ENCODE assay signal across 28 cellular contexts in the genomic region with DNA sequence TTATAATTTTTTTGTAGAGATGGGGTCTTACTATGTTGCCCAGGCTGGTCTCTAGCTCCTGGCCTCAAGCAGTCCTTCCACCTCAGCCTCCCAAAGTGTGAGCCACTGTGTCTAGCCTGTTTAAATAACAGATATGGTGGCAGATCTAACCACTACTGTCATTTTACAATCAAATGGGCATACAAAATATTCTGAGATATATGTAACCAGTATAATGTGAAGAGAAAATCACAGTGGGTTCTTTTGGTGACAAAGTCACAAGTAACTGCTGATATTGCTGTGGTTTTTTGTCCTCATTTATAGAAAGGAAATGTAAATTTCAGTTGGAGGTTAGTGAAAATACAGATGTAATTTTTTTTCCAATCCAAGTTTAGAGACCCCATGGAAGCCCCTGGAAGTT. TPM values are rescaled to one million over a fixed set of nuclear protein-coding genes. Genes with fewer than 3 reads are reported as not detected.
DNase-seq lines count a peak whose midpoint lies in the region; ATAC-seq and TF ChIP-seq lines count a peak whose summit lies in the region.
"Had no signal": no experiment of that assay in that cellular context is flagged by ENCODE, and none has a peak within 500 bp of the region (broad histone marks: within the 10 kb centered on the region; RNA-seq: fewer than 3 reads in every experiment).

No MANE protein-coding gene starts in this region.

- H3K9me3 Mint-ChIP-seq in stimulated activated naive CD8-positive, alpha-beta T cell treated with anti-CD3 and anti-CD28 coated beads, Interleukin-15, Interleukin-2, amounts not matched to agents 100 ng/mL and 50 ng/mL, for 24 hours, result peaks cover 6% of the 10 kb centered on the region
- H3K9me3 Mint-ChIP-seq in activated CD8-positive, alpha-beta T cell treated with anti-CD3 and anti-CD28 coated beads for 36 hours, result peaks cover 6% of the 10 kb centered on the region
- peaks cover 0 to 1% (median 0%) of the 10 kb centered on the region in 6 donors for H3K9me3 Mint-ChIP-seq in immature natural killer cell
- H3K9me3 Mint-ChIP-seq: endodermal cell had no signal

- intact Hi-C loops in activated CD8-positive, alpha-beta T cell treated with anti-CD3 and anti-CD28 coated beads for 36 hours (cut with micrococcal nuclease), result loop anchor here (5.0 kb wide), 3 partner anchors 58 to 127 kb away; a partner anchor contains a TSS
- intact Hi-C loops in uterus (cut with DNase I; ENCODE audit: low total_unique reads), result no loop called here
- intact Hi-C loops in ascending aorta (cut with DNase I), result no loop called here

- CTCF ChIA-PET in activated CD8-positive, alpha-beta T cell treated with anti-CD3 and anti-CD28 coated beads for 36 hours (lab: Charles Lee), result interaction anchor here (0.6 to 1.4 kb wide), 4 partner anchors 19 to 158 kb away, joined by 3 to 4 read pairs (median 4); no protein-coding TSS in a partner anchor

- peaks cover 94% of the 10 kb centered on the region for H3K4me1 Mint-ChIP-seq in stimulated activated naive CD8-positive, alpha-beta T cell treated with anti-CD3 and anti-CD28 coated beads, Interleukin-15, Interleukin-2, amounts not matched to agents 100 ng/mL and 50 ng/mL, for 24 hours (ENCODE audit: low read depth)
- H3K4me1 Mint-ChIP-seq in activated CD8-positive, alpha-beta T cell treated with anti-CD3 and anti-CD28 coated beads for 36 hours (ENCODE audit: low read depth), result peaks cover 75% of the 10 kb centered on the region
- H3K4me1 Mint-ChIP-seq in immature natural killer cell, result peaks cover 37 to 39% of the 10 kb centered on the region in 2 donors

- H3K27ac Mint-ChIP-seq in stimulated activated naive CD8-positive, alpha-beta T cell treated with anti-CD3 and anti-CD28 coated beads, Interleukin-15, Interleukin-2, amounts not matched to agents 100 ng/mL and 50 ng/mL, for 24 hours, result peak overlapping the region; percentile 95
- peak overlapping the region; percentile 75 for H3K27ac Mint-ChIP-seq in activated CD8-positive, alpha-beta T cell treated with anti-CD3 and anti-CD28 coated beads for 36 hours
- peak overlapping the region; percentile 29 to 74 (median 42) for H3K27ac Mint-ChIP-seq in immature natural killer cell

- no peaks in the 10 kb centered on the region for H3K27me3 Mint-ChIP-seq in stimulated activated naive CD8-positive, alpha-beta T cell treated with anti-CD3 and anti-CD28 coated beads, Interleukin-15, Interleukin-2, amounts not matched to agents 100 ng/mL and 50 ng/mL, for 24 hours
- no peaks in the 10 kb centered on the region for H3K27me3 Mint-ChIP-seq in activated CD8-positive, alpha-beta T cell treated with anti-CD3 and anti-CD28 coated beads for 36 hours
- peaks cover 0 to 1% (median 0%) of the 10 kb centered on the region in 3 donors for H3K27me3 Mint-ChIP-seq in immature natural killer cell (ENCODE audit: low read depth in 3 of 3)

- H3K4me1 ChIP-seq in uterus (no peaks in the 10 kb centered on the region), ascending aorta (peaks cover 0 to 6% of the 10 kb centered on the region in 2 donors)
- H3K4me1 ChIP-seq: breast epithelium, colonic mucosa had no signal

- POLR2A ChIA-PET in activated CD8-positive, alpha-beta T cell treated with anti-CD3 and anti-CD28 coated beads for 36 hours (lab: Charles Lee), result interaction anchor here (0.6 to 2.2 kb wide), 4 partner anchors 9 to 31 kb away, joined by 3 to 6 read pairs (median 4); no protein-coding TSS in a partner anchor

- H3K4me3 Mint-ChIP-seq in stimulated activated naive CD8-positive, alpha-beta T cell treated with anti-CD3 and anti-CD28 coated beads, Interleukin-15, Interleukin-2, amounts not matched to agents 100 ng/mL and 50 ng/mL, for 24 hours, result peak overlapping the region; percentile 1
- no peak overlapping the region for H3K4me3 Mint-ChIP-seq in activated CD8-positive, alpha-beta T cell treated with anti-CD3 and anti-CD28 coated beads for 36 hours
- H3K4me3 Mint-ChIP-seq in immature natural killer cell, result peak overlapping the region; percentile 4 to 55 (median 15)
- H3K4me3 Mint-ChIP-seq: endodermal cell had no signal

- TF ChIP-seq CTCF in activated CD8-positive, alpha-beta T cell treated with anti-CD3 and anti-CD28 coated beads for 36 hours (IDR thresholded peaks at IDR 0.05), result no peak
- TF ChIP-seq CTCF in uterus (IDR thresholded peaks at IDR 0.05) (no peak), ascending aorta (IDR thresholded peaks at IDR 0.05) (no peak)

- no peak for ATAC-seq in stimulated activated naive CD8-positive, alpha-beta T cell treated with anti-CD3 and anti-CD28 coated beads, Interleukin-15, Interleukin-2, amounts not matched to agents 100 U/mL and 50 U/mL, for 24 hours
- ATAC-seq in activated CD8-positive, alpha-beta T cell treated with anti-CD3 and anti-CD28 coated beads for 36 hours, result no peak
- ATAC-seq in HG02973 (IDR thresholded peaks at IDR 0.05; ENCODE audit: unreplicated experiment) (no peak), GM18498 (IDR thresholded peaks at IDR 0.05; ENCODE audit: unreplicated experiment) (no peak)
- ATAC-seq: esophagus mucosa, GM12878, heart left ventricle had no signal

- no peaks in the 10 kb centered on the region for H3K27me3 ChIP-seq in uterus
- no peaks in the 10 kb centered on the region for H3K27me3 ChIP-seq in ascending aorta
- H3K27me3 ChIP-seq: breast epithelium, colonic mucosa, heart left ventricle, SJCRH30 had no signal

- peaks cover 5% of the 10 kb centered on the region for H3K36me3 Mint-ChIP-seq in stimulated activated naive CD8-positive, alpha-beta T cell treated with anti-CD3 and anti-CD28 coated beads, Interleukin-15, Interleukin-2, amounts not matched to agents 100 ng/mL and 50 ng/mL, for 24 hours (ENCODE audit: low read depth)
- peaks cover 13% of the 10 kb centered on the region for H3K36me3 Mint-ChIP-seq in activated CD8-positive, alpha-beta T cell treated with anti-CD3 and anti-CD28 coated beads for 36 hours (ENCODE audit: low read depth)
- peaks cover 0 to 8% (median 0%) of the 10 kb centered on the region in 3 donors for H3K36me3 Mint-ChIP-seq in immature natural killer cell

- no peak for TF ChIP-seq POLR2A in uterus (IDR thresholded peaks at IDR 0.05)

- DNase-seq in stimulated activated naive CD8-positive, alpha-beta T cell treated with anti-CD3 and anti-CD28 coated beads, Interleukin-15, Interleukin-2, amounts not matched to agents 100 U/mL and 50 U/mL, for 24 hours, result no peak
- DNase-seq in activated CD8-positive, alpha-beta T cell treated with anti-CD3 and anti-CD28 coated beads for 36 hours, result no peak
- DNase-seq in immature natural killer cell (no peak), uterus (no peak), ascending aorta (ENCODE audit: low spot score in 2 of 2) (no peak)
- DNase-seq: activated CD4-positive, CD25-positive, alpha-beta regulatory T cell treated with anti-CD3 and anti-CD28 coated beads, Interleukin-2, amount 50 U/mL, for 72 hours; amygdala; colonic mucosa; EL; endodermal cell; foreskin fibroblast; heart left ventricle; KG1; kidney glomerular epithelial cell; MV-4-11; NCI-H146; NCI-H2107; NCI-H774; SJCRH30; stimulated activated naive CD4-positive, alpha-beta T cell treated with Interleukin-2 at 50 U/mL for 16 hours had no signal

- H3K9me3 ChIP-seq in uterus, result no peaks in the 10 kb centered on the region
- no peaks in the 10 kb centered on the region for H3K9me3 ChIP-seq in ascending aorta
- H3K9me3 ChIP-seq: breast epithelium, colonic mucosa, heart left ventricle, SJCRH30 had no signal

- H3K36me3 ChIP-seq in uterus, result no peaks in the 10 kb centered on the region
- no peaks in the 10 kb centered on the region for H3K36me3 ChIP-seq in ascending aorta
- H3K36me3 ChIP-seq: breast epithelium, colonic mucosa, heart left ventricle, SJCRH30 had no signal

- peak overlapping the region; percentile 44 to 52 for H3K27ac ChIP-seq in uterus
- H3K27ac ChIP-seq in ascending aorta, result no peak overlapping the region
- H3K27ac ChIP-seq: breast epithelium, C4-2B, colonic mucosa, heart left ventricle, SJCRH30 had no signal

- H3K4me3 ChIP-seq in uterus, result no peak overlapping the region
- no peak overlapping the region for H3K4me3 ChIP-seq in ascending aorta
- H3K4me3 ChIP-seq: breast epithelium, colonic mucosa, GM12878, heart left ventricle, lung, SJCRH30 had no signal

RNA-seq across cellular contexts. Expression of a gene that starts 58.6 kb away (rescaled TPM):
- 10 to 100 TPM; 63.0 to 66.5 TPM for total RNA-seq in activated CD8-positive, alpha-beta T cell treated with anti-CD3 and anti-CD28 coated beads for 36 hours
- polyA plus RNA-seq in immature natural killer cell, result 100 to 1,000 TPM; 110 to 197 (median 136) TPM
- total RNA-seq in uterus (10 to 100 TPM; 15.9 to 79.4 (median 44.8) TPM), ascending aorta (16.8 TPM)

Comparison
In these comparisons a context has a peak if more than half of its experiments do, and no peak if none do; other contexts are left out.
1. H3K27ac Mint-ChIP-seq: peak in every context shown above with its lines; median percentile 95 in stimulated activated naive CD8-positive, alpha-beta T cell treated with anti-CD3 and anti-CD28 coated beads, Interleukin-15, Interleukin-2, amounts not matched to agents 100 ng/mL and 50 ng/mL, for 24 hours; 75 in activated CD8-positive, alpha-beta T cell treated with anti-CD3 and anti-CD28 coated beads for 36 hours; 42 in immature natural killer cell.
2. H3K27ac ChIP-seq: peak in uterus (2 of 2); none in ascending aorta (0 of 2).